In genomic region chr5:15585826-15586591, GRCh38 we compare ENCODE assay signal across 1 cellular context.
TF ChIP-seq lines count a peak whose summit lies in the region.

No MANE protein-coding gene starts in this region.

TF ChIP-seq in SK-N-SH treated with all-trans-retinoic acid at 6 μM for 48 hours, 23 proteins besides CTCF, POLR2A, EP300 and RAD21 (continued from another document):
- no peak for TF ChIP-seq CREB5 (CRISPR knock-in tag; IDR thresholded peaks at IDR 0.05; ENCODE audit: low read depth)
